8 cellular contexts compared by ENCODE assay signal in the genomic region with DNA sequence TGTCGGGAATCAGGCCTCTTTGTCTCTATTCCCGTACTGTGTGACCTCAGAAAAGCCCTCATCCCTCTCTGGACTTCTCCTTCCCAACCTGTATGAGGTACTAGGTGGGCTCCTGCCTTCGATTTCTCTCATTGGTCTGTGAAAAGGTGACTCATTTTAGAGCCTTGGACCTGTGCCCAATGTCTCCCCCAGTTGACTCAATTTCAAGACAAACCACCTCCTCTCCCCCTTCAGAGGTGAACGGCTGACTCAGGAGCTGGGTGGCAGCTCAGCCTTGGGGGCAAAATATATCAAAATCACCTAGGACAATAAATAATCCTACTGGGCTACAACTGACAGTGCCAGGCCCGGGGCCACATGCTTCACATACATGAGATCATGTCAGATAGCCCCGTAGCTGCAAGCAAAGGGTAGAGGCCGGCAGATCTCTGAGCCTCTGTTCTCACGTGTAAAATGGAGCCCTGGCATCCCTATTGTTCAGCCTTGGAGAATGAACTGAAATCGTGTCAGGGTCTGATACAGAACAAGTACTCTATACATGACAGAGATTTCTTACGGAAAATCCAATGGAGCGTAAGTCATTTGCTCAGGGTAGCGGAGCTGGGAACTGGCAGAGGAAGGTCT. TPM values are rescaled to one million over a fixed set of nuclear protein-coding genes. Genes with fewer than 3 reads are reported as not detected.
DNase-seq lines count a peak whose midpoint lies in the region; ATAC-seq and TF ChIP-seq lines count a peak whose summit lies in the region.

No MANE protein-coding gene starts in this region.

- H3K4me1 Mint-ChIP-seq in activated naive CD4-positive, alpha-beta T cell treated with anti-CD3 and anti-CD28 coated beads, Interleukin-2, amount 50 U/mL, for 24 hours = peaks cover 66% of the 10 kb centered on the region

- BruUV-seq in PC-3 (replicated peaks; lab: Mats Ljungman, UMichigan) = TSS peak; percentile 83

- DNase-seq in PC-3 (peak; percentile 91), right cardiac atrium (peak in 2 of 3 donors; percentile 41 to 68), smooth muscle cell of the brain vasculature (ENCODE audit: low read depth, low spot score) (peak; percentile 35), NOMO-1 treated with dmso at 0.1 percent for 144 hours (lab: John Stamatoyannopoulos, UW; ENCODE audit: unreplicated experiment) (no peak), SW480 (ENCODE audit: low spot score) (no peak)

- H3K4me1 ChIP-seq in PC-3 (ENCODE audit: insufficient read depth, low read length) (peaks cover 23% of the 10 kb centered on the region), right cardiac atrium (ENCODE audit: control insufficient read depth, insufficient read depth, low read length) (peaks cover 10% of the 10 kb centered on the region)

- no peaks in the 10 kb centered on the region for H3F3A ChIP-seq in PC-3 (ENCODE audit: low read length, unreplicated experiment)

- no peaks in the 10 kb centered on the region for H3K27me3 Mint-ChIP-seq in activated naive CD4-positive, alpha-beta T cell treated with anti-CD3 and anti-CD28 coated beads, Interleukin-2, amount 50 U/mL, for 24 hours

- intact Hi-C loops in PC-3 (cut with micrococcal nuclease) = loop anchor here (2.0 to 5.0 kb wide), 2 partner anchors 35 to 54 kb away; partner anchors contain the start of genes ACTMAP and SNRPA
- intact Hi-C loops in right cardiac atrium (cut with DNase I) = loop anchor here in 1 of 4 donors (10.0 kb wide), 1 partner anchor 51 kb away; no protein-coding TSS in a partner anchor

- H3K27me3 ChIP-seq in PC-3 (ENCODE audit: low read length) (no peaks in the 10 kb centered on the region), right cardiac atrium (ENCODE audit: control insufficient read depth, insufficient read depth) (no peaks in the 10 kb centered on the region)

- no peaks in the 10 kb centered on the region for H3K9me3 Mint-ChIP-seq in activated naive CD4-positive, alpha-beta T cell treated with anti-CD3 and anti-CD28 coated beads, Interleukin-2, amount 50 U/mL, for 24 hours

- POLR2A ChIA-PET in PC-3 (lab: Charles Lee; ENCODE audit: unreplicated experiment) = no interaction called here

- CTCF ChIA-PET in PC-3 (lab: Charles Lee) = interaction anchor here (0.6 kb wide), 1 partner anchor 34 kb away, joined by 3 read pairs; no protein-coding TSS in a partner anchor

- peak overlapping the region; percentile 99 for H3K4me3 ChIP-seq in PC-3 (ENCODE audit: low read length)
- peak overlapping the region; percentile 89 for H3K4me3 ChIP-seq in right cardiac atrium (ENCODE audit: low read length)

- peak overlapping the region; percentile 95 for H3K27ac Mint-ChIP-seq in activated naive CD4-positive, alpha-beta T cell treated with anti-CD3 and anti-CD28 coated beads, Interleukin-2, amount 50 U/mL, for 24 hours

- no peak for TF ChIP-seq CTCF in PC-3 (conservative IDR thresholded peaks at IDR 0.05; ENCODE audit: low read depth, low read length)

- no peaks in the 10 kb centered on the region for H3K9me3 ChIP-seq in PC-3 (ENCODE audit: low read length)
- H3K9me3 ChIP-seq in right cardiac atrium (ENCODE audit: control insufficient read depth, low read length) = no peaks in the 10 kb centered on the region

- H2AFZ ChIP-seq in PC-3 (ENCODE audit: low read length) = no peak overlapping the region

- peak overlapping the region; percentile 100 for H3K27ac ChIP-seq in PC-3 (ENCODE audit: low read length)
- H3K27ac ChIP-seq in right cardiac atrium (ENCODE audit: low read length) = peak overlapping the region; percentile 100

- WGBS in right cardiac atrium = 5% methylated on average over 12 of the region's 12 CpGs

- no peaks in the 10 kb centered on the region for H3K36me3 ChIP-seq in PC-3 (ENCODE audit: low read depth, low read length)

- H3K9me2 ChIP-seq in PC-3 (replicated peaks; ENCODE audit: low read length) = no peaks in the 10 kb centered on the region

- peaks cover 11% of the 10 kb centered on the region for H3K36me3 Mint-ChIP-seq in activated naive CD4-positive, alpha-beta T cell treated with anti-CD3 and anti-CD28 coated beads, Interleukin-2, amount 50 U/mL, for 24 hours

- peak overlapping the region; percentile 95 for H3K4me2 ChIP-seq in PC-3 (ENCODE audit: low read length)

- H3K79me2 ChIP-seq in PC-3 (ENCODE audit: low read length) = peaks cover 40% of the 10 kb centered on the region

- peaks cover 23% of the 10 kb centered on the region for H4K20me1 ChIP-seq in PC-3 (ENCODE audit: low read length)

- peak; percentile 1 for ATAC-seq in GM21381 (IDR thresholded peaks at IDR 0.05; ENCODE audit: unreplicated experiment)
- ATAC-seq in PC-3 = peak; percentile 11
- no peak for ATAC-seq in right cardiac atrium
- ATAC-seq in HG02678 (IDR thresholded peaks at IDR 0.05; ENCODE audit: unreplicated experiment) = no peak

- H3K4me3 Mint-ChIP-seq in activated naive CD4-positive, alpha-beta T cell treated with anti-CD3 and anti-CD28 coated beads, Interleukin-2, amount 50 U/mL, for 24 hours = peak overlapping the region; percentile 86

- H3K9ac ChIP-seq in PC-3 (ENCODE audit: low read length) = peak overlapping the region; percentile 99

RNA-seq across cellular contexts. Expression of gene COQ8B, which starts 0.5 kb away (rescaled TPM):
- total RNA-seq in PC-3 (2014; rRNA removed) (17.2 and 19.5 TPM in 2 replicates), right cardiac atrium (10 to 100 TPM; 22.8 to 34.0 (median 29.0) TPM)
- polyA plus RNA-seq in right cardiac atrium = 23.8 TPM

RNA-seq across cellular contexts. Expression of gene ITPKC, which starts 0.8 kb away (rescaled TPM):
- total RNA-seq in PC-3 (2014; rRNA removed) (28.4 and 44.2 TPM in 2 replicates), right cardiac atrium (10 to 100 TPM in 2 of 4 donors, 1 to 10 TPM in 2; 7.6 to 15.8 (median 10.8) TPM)
- 13.4 TPM for polyA plus RNA-seq in right cardiac atrium

RNA-seq across cellular contexts. Expression of gene NUMBL, which starts 25.7 kb away (rescaled TPM):
- 14.5 and 21.4 TPM in 2 replicates for total RNA-seq in PC-3 (2014; rRNA removed)
- total RNA-seq in right cardiac atrium = 10 to 100 TPM; 18.6 to 22.9 (median 20.4) TPM
- polyA plus RNA-seq in right cardiac atrium = 12.4 TPM

RNA-seq across cellular contexts. Expression of gene ACTMAP, which starts 34.1 kb away (rescaled TPM):
- 0.40 and 0.86 TPM in 2 replicates for total RNA-seq in PC-3 (2014; rRNA removed)
- total RNA-seq in right cardiac atrium = 1 to 10 TPM; 4.5 to 6.1 (median 5.1) TPM
- polyA plus RNA-seq in right cardiac atrium = 5.1 TPM

RNA-seq across cellular contexts. Expression of gene SNRPA, which starts 34.9 kb away (rescaled TPM):
- total RNA-seq in PC-3 (2014; rRNA removed) = 207 and 243 TPM in 2 replicates
- total RNA-seq in right cardiac atrium = 10 to 100 TPM; 32.3 to 44.9 (median 39.5) TPM
- 27.0 TPM for polyA plus RNA-seq in right cardiac atrium

Comparison
In these comparisons a context has a peak if more than half of its experiments do, and no peak if none do; other contexts are left out.
1. ATAC-seq: peak in GM21381 (single experiment) and PC-3 (single experiment); none in right cardiac atrium (0 of 2) and HG02678 (single experiment).
2. DNase-seq: peak in PC-3 (single experiment), right cardiac atrium (2 of 3) and smooth muscle cell of the brain vasculature (single experiment); none in NOMO-1 treated with dmso at 0.1 percent for 144 hours (single experiment) and SW480 (single experiment).